In genomic region chr3:72317491-72317890, GRCh38 we compare ENCODE assay signal across 21 cellular contexts.
DNase-seq lines count a peak whose midpoint lies in the region; ATAC-seq and TF ChIP-seq lines count a peak whose summit lies in the region.
"Had no signal": no experiment of that assay in that cellular context is flagged by ENCODE, and none has a peak within 500 bp of the region (broad histone marks: within the 10 kb centered on the region; RNA-seq: fewer than 3 reads in every experiment).

No MANE protein-coding gene starts in this region.

- H4K91ac ChIP-seq in IMR-90 (ENCODE audit: insufficient read depth, low read depth, low read length), result no peak overlapping the region

- in situ Hi-C loops in IMR-90 (cut with MboI; ENCODE audit: low sequenced_read_pairs), result no loop called here

- H3K36me3 ChIP-seq in IMR-90 (ENCODE audit: control insufficient read depth, insufficient read depth, low read length), result no peaks in the 10 kb centered on the region
- no peaks in the 10 kb centered on the region for H3K36me3 ChIP-seq in upper lobe of right lung
- H3K36me3 ChIP-seq: BE2C, lower lobe of right lung, tibial nerve had no signal

- H3K9me3 Mint-ChIP-seq in T-helper 2 cell treated with Interferon-gamma antibody and Interleukin-4, amounts not matched to agents 5 μg/mL and 100 μg/mL, for 36 hours, result peaks cover 4% of the 10 kb centered on the region
- H3K9me3 Mint-ChIP-seq: activated naive CD8-positive, alpha-beta T cell treated with anti-CD3 and anti-CD28 coated beads, Interleukin-2, amount 50 U/mL, for 24 hours had no signal

- H2BK15ac ChIP-seq in IMR-90 (ENCODE audit: low read depth, low read length), result no peak overlapping the region

- WGBS in IMR-90 (ENCODE audit: extremely low coverage in 2 of 2, insufficient read length in 1 of 2), 2 experiments, result no CpG with 5 or more reads among the region's 7 CpGs

- H3K27ac Mint-ChIP-seq in T-helper 2 cell treated with Interferon-gamma antibody and Interleukin-4, amounts not matched to agents 5 μg/mL and 100 μg/mL, for 36 hours, result no peak overlapping the region
- H3K27ac Mint-ChIP-seq: activated naive CD8-positive, alpha-beta T cell treated with anti-CD3 and anti-CD28 coated beads, Interleukin-2, amount 50 U/mL, for 24 hours; activated T-helper 17 cell treated with anti-CD3 and anti-CD28 coated beads, Interleukin-2, amount 50 U/mL, for 72 hours had no signal

- no peak overlapping the region for H2AK5ac ChIP-seq in IMR-90 (ENCODE audit: low read depth, low read length)

- no peak overlapping the region for H3K18ac ChIP-seq in IMR-90 (ENCODE audit: low read depth, low read length)

- CTCF ChIA-PET in IMR-90 (lab: Yijun Ruan, JAX), result interaction anchor here (0.6 kb wide), 1 partner anchor 32 kb away, joined by 3 read pairs; no protein-coding TSS in a partner anchor

- H3K4me3 ChIP-seq in IMR-90 (ENCODE audit: insufficient read depth, low read depth, low read length) (no peak overlapping the region), upper lobe of right lung (no peak overlapping the region)
- H3K4me3 ChIP-seq: lower lobe of right lung, tibial nerve had no signal

- no peak overlapping the region for H2AK9ac ChIP-seq in IMR-90 (replicated peaks; ENCODE audit: low read depth, low read length, poor library complexity)

- no peak overlapping the region for H3K56ac ChIP-seq in IMR-90 (ENCODE audit: extremely low read depth, insufficient read depth, low read length)

- no peak for TF ChIP-seq RAD21 in IMR-90 (IDR thresholded peaks at IDR 0.05; ENCODE audit: low read length)

- H3K79me1 ChIP-seq in IMR-90 (ENCODE audit: low read depth in 1 of 2, low read length in 2 of 2), result no peaks in the 10 kb centered on the region

- peaks cover 5% of the 10 kb centered on the region for H3K4me1 Mint-ChIP-seq in T-helper 2 cell treated with Interferon-gamma antibody and Interleukin-4, amounts not matched to agents 5 μg/mL and 100 μg/mL, for 36 hours (ENCODE audit: low read depth)
- H3K4me1 Mint-ChIP-seq: activated naive CD8-positive, alpha-beta T cell treated with anti-CD3 and anti-CD28 coated beads, Interleukin-2, amount 50 U/mL, for 24 hours; activated T-helper 17 cell treated with anti-CD3 and anti-CD28 coated beads, Interleukin-2, amount 50 U/mL, for 72 hours had no signal

- TF ChIP-seq POLR2A in IMR-90 (IDR thresholded peaks at IDR 0.05; ENCODE audit: low read depth, low read length), result no peak

- intact Hi-C loops in IMR-90 (cut with micrococcal nuclease), result no loop called here
- intact Hi-C loops in left colon (cut with DNase I, micrococcal nuclease), result no loop called here
- intact Hi-C loops in upper lobe of right lung (cut with DNase I), result no loop called here

- dilution Hi-C loops in IMR-90 (cut with HindIII; ENCODE audit: low sequenced_read_pairs, unreplicated experiment), result no loop called here

- H3K9me1 ChIP-seq in IMR-90 (ENCODE audit: insufficient read depth, low read length), result peaks cover 7% of the 10 kb centered on the region; the same call in 1 of the 2 replicates

- no peak overlapping the region for H3K9ac ChIP-seq in IMR-90 (ENCODE audit: low read depth, low read length)

- H3K27me3 ChIP-seq in IMR-90 (ENCODE audit: control insufficient read depth, insufficient read depth, low read length) (no peaks in the 10 kb centered on the region), upper lobe of right lung (no peaks in the 10 kb centered on the region)
- H3K27me3 ChIP-seq: BE2C, tibial nerve had no signal

- DNase-seq in IMR-90, result peak; percentile 24
- peak; percentile 41 for DNase-seq in dermis blood vessel endothelial cell
- DNase-seq in left colon, result no peak
- DNase-seq in upper lobe of right lung, result no peak
- no peak for DNase-seq in T-helper 2 cell treated with Interferon-gamma antibody and Interleukin-4, amounts not matched to agents 5 μg/mL and 100 μg/mL, for 36 hours (ENCODE audit: low spot score)
- DNase-seq in activated CD4-positive, alpha-beta T cell treated with anti-CD3 and anti-CD28 coated beads, Interleukin-2, amount 50 U/mL, for 4 hours, result no peak
- DNase-seq: activated naive CD8-positive, alpha-beta T cell treated with anti-CD3 and anti-CD28 coated beads, Interleukin-2, amount 50 U/mL, for 24 hours; BE2C; Calu3; erythroblast; KBM-7; lower lobe of right lung; MV-4-11; NCI-H1694 treated with DMSO at 0.1 percent for 48 hours; NCI-H226; NK-92 treated with Interleukin-12 subunit alpha and Interleukin-12 subunit beta, amount 100 ng/mL, for 24 hours; stimulated activated CD4-positive, alpha-beta T cell treated with anti-CD3 and anti-CD28 coated beads, Interleukin-1b, Interleukin-23, amount 100 ng/mL, for 48 hours; stimulated activated naive CD4-positive, alpha-beta T cell treated with Interleukin-2 at 50 U/mL for 16 hours had no signal

- no peak for TF ChIP-seq CTCF in IMR-90 (conservative IDR thresholded peaks at IDR 0.05; ENCODE audit: low read depth, low read length)
- no peak for TF ChIP-seq CTCF in upper lobe of right lung (IDR thresholded peaks at IDR 0.05)

- no peaks in the 10 kb centered on the region for H3K9me3 ChIP-seq in IMR-90 (ENCODE audit: control insufficient read depth, insufficient read depth, low read length)
- H3K9me3 ChIP-seq in upper lobe of right lung, result no peaks in the 10 kb centered on the region
- H3K9me3 ChIP-seq: BE2C, lower lobe of right lung, tibial nerve had no signal

- H3K4me1 ChIP-seq in IMR-90 (ENCODE audit: control insufficient read depth, insufficient read depth, low read length), result peaks cover 20% of the 10 kb centered on the region
- H3K4me1 ChIP-seq in upper lobe of right lung, result no peaks in the 10 kb centered on the region
- H3K4me1 ChIP-seq: lower lobe of right lung had no signal

- H3K36me3 Mint-ChIP-seq in T-helper 2 cell treated with Interferon-gamma antibody and Interleukin-4, amounts not matched to agents 5 μg/mL and 100 μg/mL, for 36 hours (ENCODE audit: low read depth), result no peaks in the 10 kb centered on the region

- no peak overlapping the region for H3K14ac ChIP-seq in IMR-90 (replicated peaks; ENCODE audit: low read depth, low read length)

- no peak overlapping the region for H2BK20ac ChIP-seq in IMR-90 (ENCODE audit: low read depth, low read length)

- H3K27ac ChIP-seq in IMR-90 (ENCODE audit: insufficient read depth, low read length) (no peak overlapping the region), upper lobe of right lung (no peak overlapping the region)
- H3K27ac ChIP-seq: lower lobe of right lung, tibial nerve had no signal

- H4K20me1 ChIP-seq in IMR-90 (ENCODE audit: insufficient read depth, low read length), result no peaks in the 10 kb centered on the region

- POLR2A ChIA-PET in IMR-90 (lab: Charles Lee; ENCODE audit: unreplicated experiment), result interaction anchor here (0.7 kb wide), 1 partner anchor 440 kb away, joined by 5 read pairs; no protein-coding TSS in a partner anchor

- H4K8ac ChIP-seq in IMR-90 (ENCODE audit: low read depth in 2 of 2, low read length in 2 of 2), result no peak overlapping the region

- no peak overlapping the region for H3K4ac ChIP-seq in IMR-90 (ENCODE audit: low read depth, low read length)

- no peak overlapping the region for H4K5ac ChIP-seq in IMR-90 (ENCODE audit: low read depth, low read length)

- no peak overlapping the region; the same call in 1 of the 2 replicates for H3K4me2 ChIP-seq in IMR-90 (ENCODE audit: low read depth, low read length)

- no peak overlapping the region for H3K4me3 Mint-ChIP-seq in T-helper 2 cell treated with Interferon-gamma antibody and Interleukin-4, amounts not matched to agents 5 μg/mL and 100 μg/mL, for 36 hours
- H3K4me3 Mint-ChIP-seq: activated naive CD8-positive, alpha-beta T cell treated with anti-CD3 and anti-CD28 coated beads, Interleukin-2, amount 50 U/mL, for 24 hours; activated T-helper 17 cell treated with anti-CD3 and anti-CD28 coated beads, Interleukin-2, amount 50 U/mL, for 72 hours had no signal

- H3K27me3 Mint-ChIP-seq in T-helper 2 cell treated with Interferon-gamma antibody and Interleukin-4, amounts not matched to agents 5 μg/mL and 100 μg/mL, for 36 hours (ENCODE audit: low read depth), result no peaks in the 10 kb centered on the region
- H3K27me3 Mint-ChIP-seq: activated naive CD8-positive, alpha-beta T cell treated with anti-CD3 and anti-CD28 coated beads, Interleukin-2, amount 50 U/mL, for 24 hours; activated T-helper 17 cell treated with anti-CD3 and anti-CD28 coated beads, Interleukin-2, amount 50 U/mL, for 72 hours had no signal

- no peak overlapping the region for H2AFZ ChIP-seq in IMR-90 (replicated peaks; ENCODE audit: low read length, poor library complexity)

- H2BK120ac ChIP-seq in IMR-90 (ENCODE audit: low read depth, low read length), result no peak overlapping the region

- no peak overlapping the region for H2BK5ac ChIP-seq in IMR-90 (ENCODE audit: low read depth, low read length, poor library complexity, severe bottlenecking)

- no peak overlapping the region for H3K23ac ChIP-seq in IMR-90 (ENCODE audit: low read depth, low read length)

- ATAC-seq in IMR-90 (ENCODE audit: low read depth), result peak; percentile 36
- peak; percentile 41 for ATAC-seq in left colon
- peak; percentile 28 for ATAC-seq in upper lobe of right lung
- no peak for ATAC-seq in HG02798 (IDR thresholded peaks at IDR 0.05; ENCODE audit: poor library complexity, unreplicated experiment)
- ATAC-seq: activated naive CD8-positive, alpha-beta T cell treated with anti-CD3 and anti-CD28 coated beads, Interleukin-2, amount 50 U/mL, for 24 hours; activated T-helper 17 cell treated with anti-CD3 and anti-CD28 coated beads, Interleukin-2, amount 50 U/mL, for 72 hours had no signal

- no TSS peak for BruUV-seq in IMR-90 (replicated peaks; lab: Mats Ljungman, UMichigan)

TF ChIP-seq in IMR-90, 13 proteins besides CTCF, POLR2A, EP300 and RAD21:
- no peak for TF ChIP-seq RFX5 (IDR thresholded peaks at IDR 0.05; ENCODE audit: low read depth, low read length)
- TF ChIP-seq MAZ (IDR thresholded peaks at IDR 0.05; ENCODE audit: borderline replicate concordance, low read depth, low read length), result no peak
- TF ChIP-seq CEBPB (IDR thresholded peaks at IDR 0.05; ENCODE audit: low read depth, low read length), result no peak

Comparison
In these comparisons a context has a peak if more than half of its experiments do, and no peak if none do; other contexts are left out.
1. DNase-seq: peak in IMR-90 (single experiment) and dermis blood vessel endothelial cell (single experiment); none in left colon (0 of 2), upper lobe of right lung (single experiment), T-helper 2 cell treated with Interferon-gamma antibody and Interleukin-4, amounts not matched to agents 5 μg/mL and 100 μg/mL, for 36 hours (single experiment) and activated CD4-positive, alpha-beta T cell treated with anti-CD3 and anti-CD28 coated beads, Interleukin-2, amount 50 U/mL, for 4 hours (0 of 2).